Comparison of ENCODE assay signal across 10 cellular contexts in the genomic region with DNA sequence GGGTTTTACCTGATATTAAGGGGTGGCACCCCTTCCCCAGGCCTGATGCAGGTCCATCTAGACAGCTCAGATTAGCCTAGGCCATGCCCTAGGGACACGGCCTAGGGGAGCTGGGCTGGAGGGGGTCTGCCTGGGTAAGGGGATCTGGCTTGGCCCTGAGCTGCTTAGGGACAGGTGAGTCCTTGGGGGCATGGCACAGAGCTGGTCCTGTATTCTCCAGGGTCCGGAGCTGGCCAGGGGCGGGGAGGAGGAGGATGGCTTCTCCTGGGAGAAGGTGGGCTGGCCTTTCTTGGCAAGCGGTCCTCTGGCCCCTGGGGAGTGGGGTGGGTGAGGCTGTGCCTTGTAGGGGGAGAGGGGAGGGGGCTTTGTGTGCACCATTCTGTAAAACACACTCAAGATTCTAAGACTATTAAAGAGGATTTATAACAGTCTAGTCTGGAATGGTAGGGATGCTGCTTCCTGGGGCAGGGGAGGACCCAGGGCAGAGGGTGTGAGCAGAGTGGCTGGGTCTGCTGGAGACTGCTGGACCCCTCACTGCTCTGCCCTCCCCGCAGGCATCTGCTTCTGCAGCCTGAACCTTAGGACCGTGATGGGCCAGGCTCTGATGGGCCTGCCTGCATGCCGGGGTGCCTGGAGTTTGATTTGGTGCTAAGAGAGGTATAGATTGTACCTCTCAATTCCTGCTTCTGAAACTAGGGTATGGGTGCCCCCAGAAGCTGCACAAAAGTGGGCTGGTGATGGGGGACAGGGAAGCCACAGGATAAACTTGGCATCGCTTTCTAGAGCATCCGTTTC. TPM values are rescaled to one million over a fixed set of nuclear protein-coding genes. Genes with fewer than 3 reads are reported as not detected.
DNase-seq lines count a peak whose midpoint lies in the region; ATAC-seq, FAIRE-seq and TF ChIP-seq lines count a peak whose summit lies in the region.
"Had no signal": no experiment of that assay in that cellular context is flagged by ENCODE, and none has a peak within 500 bp of the region (broad histone marks: within the 10 kb centered on the region; RNA-seq: fewer than 3 reads in every experiment).

No MANE protein-coding gene starts in this region.

- POLR2A ChIA-PET in HepG2 (lab: Yijun Ruan, JAX) = no interaction called here

- in situ Hi-C loops in HepG2 (cut with HindIII; ENCODE audit: extremely low pct_ligation_motif_present, low pct_unique_long_range_greater_than_20kb) = loop anchor here (5.0 to 10.0 kb wide), 3 partner anchors 55 to 292 kb away; partner anchors contain the start of gene CD82

- H3K4me3 ChIP-seq in right lobe of liver = no peak overlapping the region
- no peak overlapping the region for H3K4me3 ChIP-seq in HepG2 (replicated peaks in 1 of 3; ENCODE audit: insufficient read depth in 1 of 3, low read depth in 2 of 3, low read length in 3 of 3)
- no peak overlapping the region for H3K4me3 ChIP-seq in adrenal gland
- H3K4me3 ChIP-seq in lung = no peak overlapping the region
- no peak overlapping the region for H3K4me3 ChIP-seq in upper lobe of right lung
- H3K4me3 ChIP-seq: BLaER1 had no signal

- no peaks in the 10 kb centered on the region for H4K20me1 ChIP-seq in HepG2 (ENCODE audit: insufficient read depth, low read length)
- H4K20me1 ChIP-seq: BLaER1 had no signal

- H3K9me3 ChIP-seq in right lobe of liver (no peaks in the 10 kb centered on the region), HepG2 (ENCODE audit: low read length) (no peaks in the 10 kb centered on the region), adrenal gland (replicated peaks in 1 of 3) (no peaks in the 10 kb centered on the region), lung (ENCODE audit: control insufficient read depth in 2 of 2, insufficient read depth in 1 of 2, low read length in 1 of 2) (peaks cover 0 to 2% of the 10 kb centered on the region in 2 donors), upper lobe of right lung (no peaks in the 10 kb centered on the region)
- H3K9me3 ChIP-seq: BLaER1 had no signal

- peaks cover 0 to 25% (median 4%) of the 10 kb centered on the region in 4 donors for H3K4me1 ChIP-seq in right lobe of liver
- no peaks in the 10 kb centered on the region for H3K4me1 ChIP-seq in HepG2 (ENCODE audit: insufficient read depth, low read length)
- no peaks in the 10 kb centered on the region for H3K4me1 ChIP-seq in adrenal gland (replicated peaks in 1 of 2)
- peaks cover 3 to 9% of the 10 kb centered on the region in 2 donors for H3K4me1 ChIP-seq in lung (ENCODE audit: control insufficient read depth in 2 of 2, insufficient read depth in 2 of 2, low read length in 2 of 2)
- peaks cover 15% of the 10 kb centered on the region for H3K4me1 ChIP-seq in upper lobe of right lung

- H3K79me2 ChIP-seq in HepG2 (ENCODE audit: insufficient read depth, low read length) = no peaks in the 10 kb centered on the region

- TF ChIP-seq CTCF in right lobe of liver (IDR thresholded peaks at IDR 0.05) (no peak), HepG2 (CRISPR knock-in tag; IDR thresholded peaks at IDR 0.05) (no peak), adrenal gland (IDR thresholded peaks at IDR 0.05) (no peak), lung (IDR thresholded peaks at IDR 0.05; ENCODE audit: control extremely low read depth, extremely low read depth) (no peak), upper lobe of right lung (IDR thresholded peaks at IDR 0.05) (no peak)

- no peak for TF ChIP-seq RAD21 in HepG2 (CRISPR knock-in tag; IDR thresholded peaks at IDR 0.05)

- H3K4me2 ChIP-seq in HepG2 (ENCODE audit: low read depth, low read length) = no peak overlapping the region
- H3K4me2 ChIP-seq: KMS-11 had no signal

- no peak for TF ChIP-seq POLR2A in right lobe of liver (IDR thresholded peaks at IDR 0.05)
- TF ChIP-seq POLR2A in HepG2 (IDR thresholded peaks at IDR 0.05; ENCODE audit: insufficient read depth in 1 of 2, low read depth in 2 of 2, low read length in 2 of 2) = no peak
- no peak for TF ChIP-seq POLR2A in adrenal gland (IDR thresholded peaks at IDR 0.05)

- no peaks in the 10 kb centered on the region for H3K27me3 ChIP-seq in right lobe of liver
- no peaks in the 10 kb centered on the region; a peak in 1 of 5 replicates for H3K27me3 ChIP-seq in HepG2 (ENCODE audit: control insufficient read depth in 1 of 2, insufficient read depth in 2 of 2, low read length in 2 of 2)
- no peaks in the 10 kb centered on the region for H3K27me3 ChIP-seq in adrenal gland
- no peaks in the 10 kb centered on the region for H3K27me3 ChIP-seq in lung (ENCODE audit: control insufficient read depth, insufficient read depth)
- no peaks in the 10 kb centered on the region for H3K27me3 ChIP-seq in upper lobe of right lung
- H3K27me3 ChIP-seq: BLaER1 had no signal

- no peak overlapping the region for H3K9ac ChIP-seq in HepG2 (ENCODE audit: insufficient read depth, low read depth, low read length)
- H3K9ac ChIP-seq: BLaER1, KMS-11 had no signal

- no TSS peak for BruUV-seq in HepG2 (replicated peaks; lab: Mats Ljungman, UMichigan)

- no peak for FAIRE-seq in HepG2 (lab: Jason Lieb, UNC)

- CTCF ChIA-PET in HepG2 (lab: Yijun Ruan, JAX; ENCODE audit: low intra/inter-chr PET ratio, low total read pairs) = interaction anchor here (1.4 to 2.3 kb wide), 2 partner anchors 274 to 291 kb away, joined by 7 to 23 read pairs; no protein-coding TSS in a partner anchor

- no peak for ATAC-seq in right lobe of liver
- no peak for ATAC-seq in HepG2
- ATAC-seq in lung (ENCODE audit: insufficient read depth, low FRiP score) = no peak
- no peak for ATAC-seq in upper lobe of right lung
- ATAC-seq in HG03025 (IDR thresholded peaks at IDR 0.05; ENCODE audit: low FRiP score, unreplicated experiment) = no peak
- no peak for ATAC-seq in HG02678 (IDR thresholded peaks at IDR 0.05; ENCODE audit: unreplicated experiment)

- intact Hi-C loops in right lobe of liver (cut with DNase I) = loop anchor here (5.0 to 10.0 kb wide), 3 partner anchors 63 to 295 kb away; no protein-coding TSS in a partner anchor
- intact Hi-C loops in HepG2 (cut with micrococcal nuclease; ENCODE audit: unreplicated experiment) = loop anchor here (5.0 kb wide), 1 partner anchor 157 kb away; no protein-coding TSS in a partner anchor
- intact Hi-C loops in adrenal gland (cut with DNase I) = loop anchor here in 1 of 2 donors (5.0 to 10.0 kb wide), 2 partner anchors 107 to 155 kb away; partner anchors contain the start of gene TSPAN18
- intact Hi-C loops in upper lobe of right lung (cut with DNase I) = loop anchor here (5.0 kb wide), 2 partner anchors 63 to 292 kb away; no protein-coding TSS in a partner anchor

- no peak overlapping the region for H3K27ac ChIP-seq in right lobe of liver
- H3K27ac ChIP-seq in HepG2 (ENCODE audit: extremely low read length, insufficient read depth, low read length) = no peak overlapping the region
- H3K27ac ChIP-seq in adrenal gland = no peak overlapping the region
- H3K27ac ChIP-seq in lung (ENCODE audit: low read depth in 1 of 2, low read length in 1 of 2) = no peak overlapping the region
- H3K27ac ChIP-seq in upper lobe of right lung = no peak overlapping the region
- H3K27ac ChIP-seq: BLaER1, KMS-11 had no signal

- H2AFZ ChIP-seq in HepG2 (ENCODE audit: low read length) = no peak overlapping the region

- no peaks in the 10 kb centered on the region for H3K36me3 ChIP-seq in right lobe of liver
- no peaks in the 10 kb centered on the region for H3K36me3 ChIP-seq in HepG2 (replicated peaks in 1 of 2; ENCODE audit: control insufficient read depth in 1 of 2, insufficient read depth in 2 of 2, low read length in 2 of 2)
- no peaks in the 10 kb centered on the region for H3K36me3 ChIP-seq in adrenal gland (replicated peaks in 1 of 2)
- H3K36me3 ChIP-seq in lung (ENCODE audit: control insufficient read depth in 2 of 2, insufficient read depth in 2 of 2, low read length in 2 of 2) = peaks cover 0 to 28% of the 10 kb centered on the region in 2 donors
- H3K36me3 ChIP-seq in upper lobe of right lung = peaks cover 29% of the 10 kb centered on the region
- H3K36me3 ChIP-seq: BLaER1 had no signal

- no peak for TF ChIP-seq EP300 in HepG2 (IDR thresholded peaks at IDR 0.05; ENCODE audit: low read depth in 2 of 2, low read length in 2 of 2)
- no peak for TF ChIP-seq EP300 in HepG2 (CRISPR knock-in tag; IDR thresholded peaks at IDR 0.05; ENCODE audit: borderline replicate concordance)

- peak; percentile 16 to 46 (median 40) for DNase-seq in right lobe of liver
- DNase-seq in HepG2 (ENCODE audit: low spot score) = no peak
- peak in 5 of 7 donors; percentile 7 to 48 (median 14) for DNase-seq in adrenal gland
- DNase-seq in lung (ENCODE audit: low spot score) = peak; percentile 25
- peak; percentile 42 for DNase-seq in upper lobe of right lung
- DNase-seq in KG1 (lab: John Stamatoyannopoulos, UW) = no peak

- WGBS in right lobe of liver (ENCODE audit: insufficient coverage, low coverage, low lambda C conversion rate, missing lambda C conversion rate) = 100% methylated on average over 2 of the region's 9 CpGs
- 67% methylated on average over 6 of the region's 9 CpGs for WGBS in HepG2 (ENCODE audit: low lambda C conversion rate)
- 90 to 92% (median 92%) methylated on average over 4 to 9 of the region's 9 CpGs for WGBS in adrenal gland, 4 donors
- 94 to 96% methylated on average over 9 of the region's 9 CpGs for WGBS in lung, 2 donors

RNA-seq across cellular contexts. Expression of gene CD82, which starts 54.7 kb away (rescaled TPM):
- total RNA-seq in right lobe of liver = 10 to 100 TPM; 18.9 to 69.4 (median 48.6) TPM
- not detected in 2 replicates for total RNA-seq in HepG2 (2016; rRNA removed; fragmentation: Illumina TruSeq; extraction: Trizol)
- not detected in 2 replicates for total RNA-seq in HepG2 (2016; cell fraction: cytosol; rRNA removed; fragmentation: Illumina TruSeq; extraction: Trizol; ENCODE audit: low read depth)
- not detected in 2 replicates for total RNA-seq in HepG2 (2016; cell fraction: insoluble cytoplasmic fraction; rRNA removed; fragmentation: Illumina TruSeq; extraction: Trizol)
- not detected in 2 replicates for total RNA-seq in HepG2 (2016; cell fraction: membrane; rRNA removed; fragmentation: Illumina TruSeq; extraction: Trizol)
- not detected in 2 replicates for total RNA-seq in HepG2 (2016; cell fraction: nucleus; rRNA removed; fragmentation: Illumina TruSeq; extraction: Trizol)
- 0.05 and 0.24 TPM in 2 replicates for polyA plus RNA-seq in HepG2 (2011; rRNA removed)
- polyA plus RNA-seq in HepG2 (2011; cell fraction: cytosol; rRNA removed) = 0.13 and 0.16 TPM in 2 replicates
- 0.33 TPM in 1 of 2 replicates, not detected in the other for polyA plus RNA-seq in HepG2 (2011; cell fraction: nucleus; rRNA removed)
- polyA plus RNA-seq in HepG2 (2012) = 0.19 TPM in 1 of 2 replicates, not detected in the other
- not detected in 2 replicates for polyA plus RNA-seq in HepG2 (2016; cell fraction: cytosol; fragmentation: Illumina TruSeq; extraction: Trizol; ENCODE audit: low read depth)
- not detected in 2 replicates for polyA plus RNA-seq in HepG2 (2016; cell fraction: insoluble cytoplasmic fraction; fragmentation: Illumina TruSeq; extraction: Trizol; ENCODE audit: low read depth)
- polyA plus RNA-seq in HepG2 (2016; cell fraction: membrane; fragmentation: Illumina TruSeq; extraction: Trizol; ENCODE audit: low read depth) = not detected in 2 replicates
- polyA plus RNA-seq in HepG2 (2016; cell fraction: nucleus; fragmentation: Illumina TruSeq; extraction: Trizol; ENCODE audit: insufficient read depth, low read depth) = not detected in 2 replicates
- polyA minus RNA-seq in HepG2 (2011; rRNA and poly(A)+ RNA removed; ENCODE audit: low replicate concordance) = 0.52 and 13.0 TPM in 2 replicates
- polyA minus RNA-seq in HepG2 (2011; cell fraction: cytosol; rRNA and poly(A)+ RNA removed) = not detected in 2 replicates
- polyA minus RNA-seq in HepG2 (2011; cell fraction: nucleus; rRNA and poly(A)+ RNA removed) = not detected in 2 replicates
- total RNA-seq in adrenal gland = 10 to 100 TPM in 7 of 8 donors, 1 to 10 TPM in 1; 6.2 to 38.2 (median 21.2) TPM
- polyA plus RNA-seq in adrenal gland = 10 to 100 TPM in 2 of 3 donors, 1 to 10 TPM in 1; 5.4 to 53.4 (median 13.1) TPM
- total RNA-seq in lung = 100 to 1,000 TPM in 1 of 2 donors, 10 to 100 TPM in 1; 63.3 to 237 TPM
- 100 to 1,000 TPM; 162 to 218 TPM for polyA plus RNA-seq in lung
- 144 TPM for total RNA-seq in upper lobe of right lung

Comparison
In these comparisons a context has a peak if more than half of its experiments do, and no peak if none do; other contexts are left out.
1. DNase-seq: peak in right lobe of liver (3 of 3), adrenal gland (5 of 7), lung (single experiment) and upper lobe of right lung (single experiment); none in HepG2 (single experiment) and KG1 (single experiment).
2. RNA of gene CD82, which starts 54.7 kb away (total RNA-seq): 63.3 to 237 TPM in lung, 144 TPM in upper lobe of right lung (single experiment), 18.9 to 69.4 TPM in right lobe of liver and 6.2 to 38.2 TPM in adrenal gland; not detected in HepG2; every median in the first group is over 4 times any median in the second.